11 cellular contexts compared by ENCODE assay signal in the genomic region with DNA sequence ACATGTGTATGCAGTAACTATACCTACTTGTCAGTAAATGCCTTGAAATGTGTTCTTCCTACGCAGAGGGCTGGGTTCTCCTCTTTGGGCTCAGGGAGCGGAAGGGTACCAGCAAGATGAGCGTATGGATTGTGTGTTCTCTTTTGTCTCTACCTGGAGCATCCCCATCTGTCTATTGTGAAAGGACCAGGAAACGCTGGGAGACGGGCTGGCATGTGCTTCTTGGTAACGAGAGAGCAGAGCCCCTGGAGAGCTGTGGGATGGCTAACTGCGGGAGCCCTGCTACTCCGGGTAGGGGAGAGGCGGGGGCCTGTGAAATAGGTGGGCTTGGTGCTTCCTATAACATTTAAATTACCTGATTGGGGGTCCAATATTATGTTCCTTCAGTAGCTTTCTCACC.
DNase-seq lines count a peak whose midpoint lies in the region; ATAC-seq and TF ChIP-seq lines count a peak whose summit lies in the region.
"Had no signal": no experiment of that assay in that cellular context is flagged by ENCODE, and none has a peak within 500 bp of the region (broad histone marks: within the 10 kb centered on the region; RNA-seq: fewer than 3 reads in every experiment).

No MANE protein-coding gene starts in this region.

- no peaks in the 10 kb centered on the region for H3K27me3 ChIP-seq in GM23248 (replicated peaks; ENCODE audit: insufficient read depth)
- H3K27me3 ChIP-seq in SJCRH30, result no peaks in the 10 kb centered on the region
- no peaks in the 10 kb centered on the region for H3K27me3 ChIP-seq in gastroesophageal sphincter
- no peaks in the 10 kb centered on the region for H3K27me3 ChIP-seq in gastrocnemius medialis
- no peaks in the 10 kb centered on the region for H3K27me3 ChIP-seq in MM.1S (replicated peaks; ENCODE audit: insufficient read depth, low read length)

- in situ Hi-C loops in GM23248 (cut with MboI) (no loop called here), gastrocnemius medialis (cut with MboI; ENCODE audit: low sequenced_read_pairs in 4 of 4) (no loop called here), G401 (cut with HindIII; ENCODE audit: low sequenced_read_pairs) (no loop called here)

- H3K9me3 ChIP-seq in GM23248 (ENCODE audit: low read depth) (no peaks in the 10 kb centered on the region), SJCRH30 (replicated peaks) (no peaks in the 10 kb centered on the region), gastroesophageal sphincter (no peaks in the 10 kb centered on the region), gastrocnemius medialis (no peaks in the 10 kb centered on the region), MM.1S (replicated peaks; ENCODE audit: insufficient read depth, low read length) (no peaks in the 10 kb centered on the region)

- 84 to 87% methylated on average over 9 of the region's 9 CpGs for WGBS in GM23248 (ENCODE audit: low coverage in 1 of 2, low lambda C conversion rate in 2 of 2, missing lambda C conversion rate in 2 of 2), 2 experiments
- 60 to 90% methylated on average over 1 to 7 of the region's 9 CpGs for whole genome bisulfite sequencing in gastroesophageal sphincter (ENCODE audit: low coverage in 1 of 2), 2 donors

- H3K4me3 ChIP-seq in GM23248 (peak overlapping the region; percentile 67), SJCRH30 (peak overlapping the region; percentile 49), gastroesophageal sphincter (no peak overlapping the region), gastrocnemius medialis (peak overlapping the region in 1 of 4 donors; percentile 54), MM.1S (ENCODE audit: low read length) (no peak overlapping the region)

- H3K9me2 ChIP-seq in GM23248 (ENCODE audit: insufficient read depth), result no peaks in the 10 kb centered on the region
- no peaks in the 10 kb centered on the region for H3K9me2 ChIP-seq in MM.1S (replicated peaks; ENCODE audit: insufficient read depth, low read length)

- no peaks in the 10 kb centered on the region for H4K20me1 ChIP-seq in GM23248 (ENCODE audit: insufficient read depth)
- no peaks in the 10 kb centered on the region for H4K20me1 ChIP-seq in MM.1S (ENCODE audit: insufficient read depth, low read length)

- no peaks in the 10 kb centered on the region for H3K79me2 ChIP-seq in GM23248 (ENCODE audit: insufficient read depth)
- peaks cover 73% of the 10 kb centered on the region for H3K79me2 ChIP-seq in MM.1S (ENCODE audit: low read length)

- peak overlapping the region; percentile 93 for H2AFZ ChIP-seq in GM23248
- no peak overlapping the region for H2AFZ ChIP-seq in MM.1S (ENCODE audit: low read length)

- H3K9ac ChIP-seq in GM23248, result peak overlapping the region; percentile 74
- no peak overlapping the region for H3K9ac ChIP-seq in MM.1S (ENCODE audit: low read length)

- ATAC-seq in gastroesophageal sphincter (no peak), gastrocnemius medialis (no peak)

- intact Hi-C loops in gastrocnemius medialis (cut with DNase I; ENCODE audit: low total_unique reads), result no loop called here

- TF ChIP-seq POLR2A in gastroesophageal sphincter (IDR thresholded peaks at IDR 0.05), result no peak
- no peak for TF ChIP-seq POLR2A in gastrocnemius medialis (IDR thresholded peaks at IDR 0.05)

- TF ChIP-seq CTCF in gastroesophageal sphincter (IDR thresholded peaks at IDR 0.05), result no peak
- no peak for TF ChIP-seq CTCF in gastrocnemius medialis (IDR thresholded peaks at IDR 0.05 in 4 of 5, conservative IDR thresholded peaks at IDR 0.05 in 1 of 5)
- no peak for TF ChIP-seq CTCF in MM.1S (IDR thresholded peaks at IDR 0.05; ENCODE audit: low read length)

- peak overlapping the region; percentile 94 for H3K27ac ChIP-seq in GM23248
- H3K27ac ChIP-seq in SJCRH30, result peak overlapping the region; percentile 77
- peak overlapping the region; percentile 71 to 86 (median 84) for H3K27ac ChIP-seq in gastroesophageal sphincter
- peak overlapping the region; percentile 71 to 81 (median 77) for H3K27ac ChIP-seq in gastrocnemius medialis
- no peak overlapping the region for H3K27ac ChIP-seq in MM.1S (ENCODE audit: low read length)

- H3K36me3 ChIP-seq in GM23248 (ENCODE audit: low read depth) (no peaks in the 10 kb centered on the region), SJCRH30 (no peaks in the 10 kb centered on the region), gastroesophageal sphincter (no peaks in the 10 kb centered on the region), gastrocnemius medialis (no peaks in the 10 kb centered on the region), MM.1S (replicated peaks; ENCODE audit: insufficient read depth, low read length) (peaks cover 2% of the 10 kb centered on the region; the same call in 1 of the 2 replicates)

- DNase-seq in GM23248 (no peak), SJCRH30 (peak; percentile 10 to 17), gastrocnemius medialis (no peak), MM.1S (no peak), ureter (ENCODE audit: low spot score) (no peak), NAMALWA (ENCODE audit: low spot score) (no peak), G401 (ENCODE audit: low spot score) (no peak)
- DNase-seq: activated CD4-positive, alpha-beta T cell treated with anti-CD3 and anti-CD28 coated beads, Interleukin-2, amount 50 U/mL, for 4 hours; NCI-H446 treated with DMSO at 0.1 percent for 48 hours; occipital lobe had no signal

- H3K4me2 ChIP-seq in GM23248 (ENCODE audit: unreplicated experiment) (peak overlapping the region; percentile 94), MM.1S (ENCODE audit: low read depth, low read length) (no peak overlapping the region)

- H3K4me1 ChIP-seq in GM23248 (ENCODE audit: insufficient read depth), result peaks cover 21% of the 10 kb centered on the region
- H3K4me1 ChIP-seq in SJCRH30, result peaks cover 4% of the 10 kb centered on the region
- peaks cover 0 to 35% (median 10%) of the 10 kb centered on the region in 3 donors for H3K4me1 ChIP-seq in gastroesophageal sphincter
- H3K4me1 ChIP-seq in gastrocnemius medialis, result peaks cover 19 to 24% of the 10 kb centered on the region in 2 donors
- H3K4me1 ChIP-seq in MM.1S (ENCODE audit: low read length), result peaks cover 16% of the 10 kb centered on the region

- TF ChIP-seq EP300 in gastroesophageal sphincter (IDR thresholded peaks at IDR 0.05), result no peak

- H3F3A ChIP-seq in GM23248 (ENCODE audit: insufficient read depth) (peaks cover 25% of the 10 kb centered on the region), MM.1S (ENCODE audit: insufficient read depth, low read length) (peaks cover 13% of the 10 kb centered on the region; the same call in 1 of the 2 replicates)

Comparison
In these comparisons a context has a peak if more than half of its experiments do, and no peak if none do; other contexts are left out.
1. DNase-seq: peak in SJCRH30 (2 of 2); none in GM23248 (single experiment), gastrocnemius medialis (0 of 2), MM.1S (single experiment), ureter (single experiment), NAMALWA (single experiment) and G401 (single experiment).
2. H3K4me3 ChIP-seq: peak in GM23248 (single experiment) and SJCRH30 (single experiment); none in gastroesophageal sphincter (0 of 2) and MM.1S (single experiment).